ENCODE assay signal across 14 cellular contexts in the genomic region with DNA sequence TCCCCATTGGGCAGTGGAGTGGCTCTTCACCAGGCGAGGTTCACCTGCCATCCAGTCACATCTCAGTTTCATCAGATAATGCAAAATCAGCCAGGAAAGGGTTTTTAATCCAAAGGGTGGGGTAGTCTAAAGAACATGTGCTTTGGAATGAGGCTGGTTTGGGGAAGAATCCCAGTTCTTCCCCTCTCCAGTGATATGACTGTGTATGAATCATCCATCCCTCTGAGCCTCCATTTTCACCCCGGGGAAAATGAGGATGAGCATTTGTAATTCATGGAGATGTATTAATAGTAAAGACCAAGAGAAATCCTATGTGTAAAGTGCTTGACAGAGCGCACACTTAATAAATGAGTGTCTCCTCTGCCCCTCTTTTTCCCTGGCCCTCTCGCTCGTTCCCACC.
"Had no signal": no experiment of that assay in that cellular context is flagged by ENCODE, and none has a peak within 500 bp of the region (broad histone marks: within the 10 kb centered on the region; RNA-seq: fewer than 3 reads in every experiment).

No MANE protein-coding gene starts in this region.

- H3K9me3 ChIP-seq: mucosa of descending colon, neutrophil, transverse colon had no signal

- H3K36me3 Mint-ChIP-seq: naive thymus-derived CD8-positive, alpha-beta T cell; stimulated activated effector memory CD8-positive, alpha-beta T cell treated with anti-CD3 and anti-CD28 coated beads, Interleukin-12 subunit alpha, Interleukin-12 subunit beta, amount 100 ng/mL, for 72 hours had no signal

- H3K4me3 Mint-ChIP-seq: activated CD4-positive, alpha-beta T cell treated with anti-CD3 and anti-CD28 coated beads, Interleukin-2, amount 10 ng/mL, durations not matched to agents 24 days and 14 days; naive thymus-derived CD8-positive, alpha-beta T cell; stimulated activated effector memory CD8-positive, alpha-beta T cell treated with anti-CD3 and anti-CD28 coated beads, Interleukin-12 subunit alpha, Interleukin-12 subunit beta, amount 100 ng/mL, for 72 hours had no signal

- H3K36me3 ChIP-seq: neutrophil, transverse colon had no signal

- H3K9me3 Mint-ChIP-seq: activated CD4-positive, alpha-beta T cell treated with anti-CD3 and anti-CD28 coated beads, Interleukin-2, amount 10 ng/mL, durations not matched to agents 24 days and 14 days; naive thymus-derived CD8-positive, alpha-beta T cell; stimulated activated effector memory CD8-positive, alpha-beta T cell treated with anti-CD3 and anti-CD28 coated beads, Interleukin-12 subunit alpha, Interleukin-12 subunit beta, amount 100 ng/mL, for 72 hours had no signal

- H3K27ac Mint-ChIP-seq: activated CD4-positive, alpha-beta T cell treated with anti-CD3 and anti-CD28 coated beads, Interleukin-2, amount 10 ng/mL, durations not matched to agents 24 days and 14 days; stimulated activated effector memory CD8-positive, alpha-beta T cell treated with anti-CD3 and anti-CD28 coated beads, Interleukin-12 subunit alpha, Interleukin-12 subunit beta, amount 100 ng/mL, for 72 hours had no signal

- H3K27ac ChIP-seq: coronary artery, epithelial cell of prostate, neutrophil, transverse colon had no signal

- DNase-seq: activated CD4-positive, alpha-beta T cell treated with anti-CD3 and anti-CD28 coated beads, Interleukin-2, amount 10 ng/mL, durations not matched to agents 24 days and 14 days; activated naive CD4-positive, alpha-beta T cell treated with Interleukin-2 at 50 U/mL for 16 hours; caudate nucleus; effector CD4-positive, alpha-beta T cell; glutamatergic neuron; mucosa of descending colon; naive thymus-derived CD8-positive, alpha-beta T cell; right cardiac atrium; transverse colon had no signal

- H3K27me3 ChIP-seq: neutrophil, transverse colon had no signal

- H3K4me2 ChIP-seq: smooth muscle cell had no signal

- H3K27me3 Mint-ChIP-seq: activated CD4-positive, alpha-beta T cell treated with anti-CD3 and anti-CD28 coated beads, Interleukin-2, amount 10 ng/mL, durations not matched to agents 24 days and 14 days; naive thymus-derived CD8-positive, alpha-beta T cell had no signal

- H3K4me3 ChIP-seq: coronary artery, mucosa of descending colon, smooth muscle cell, transverse colon had no signal
